Comparison of ENCODE assay signal across 24 cellular contexts in genomic region chr4:159268607-159269006, GRCh38.
DNase-seq lines count a peak whose midpoint lies in the region; ATAC-seq and TF ChIP-seq lines count a peak whose summit lies in the region.
"Had no signal": no experiment of that assay in that cellular context is flagged by ENCODE, and none has a peak within 500 bp of the region (broad histone marks: within the 10 kb centered on the region; RNA-seq: fewer than 3 reads in every experiment).

No MANE protein-coding gene starts in this region.

- no peak overlapping the region for H3K27ac ChIP-seq in right cardiac atrium (ENCODE audit: low read length)
- H3K27ac ChIP-seq in upper lobe of right lung = peak overlapping the region; percentile 55
- H3K27ac ChIP-seq: BLaER1 treated with 17β-estradiol and CSF1 and Interleukin-3, amounts not matched to agents 10 nM and 100 nM; foreskin keratinocyte; neutrophil; RWPE1 had no signal

- TF ChIP-seq CTCF in fibroblast of mammary gland (conservative IDR thresholded peaks at IDR 0.05; ENCODE audit: control insufficient read depth, insufficient read depth, low read depth, low read length) (no peak), upper lobe of right lung (IDR thresholded peaks at IDR 0.05) (no peak)

- H3K4me1 Mint-ChIP-seq in activated naive CD8-positive, alpha-beta T cell treated with anti-CD3 and anti-CD28 coated beads, Interleukin-2, amount 50 U/mL, for 24 hours = peaks cover 7% of the 10 kb centered on the region
- H3K4me1 Mint-ChIP-seq: activated CD8-positive, alpha-beta memory T cell treated with anti-CD3 and anti-CD28 coated beads, Interleukin-2, amount 10 ng/mL, durations not matched to agents 7 days and 5 days had no signal

- H3K36me3 ChIP-seq in upper lobe of right lung = no peaks in the 10 kb centered on the region
- H3K36me3 ChIP-seq: neutrophil, right lobe of liver had no signal

- H3K27me3 Mint-ChIP-seq in activated naive CD8-positive, alpha-beta T cell treated with anti-CD3 and anti-CD28 coated beads, Interleukin-2, amount 50 U/mL, for 24 hours = no peaks in the 10 kb centered on the region
- H3K27me3 Mint-ChIP-seq: activated CD4-positive, alpha-beta T cell treated with anti-CD3 and anti-CD28 coated beads for 36 hours; activated CD8-positive, alpha-beta memory T cell treated with anti-CD3 and anti-CD28 coated beads, Interleukin-2, amount 10 ng/mL, durations not matched to agents 7 days and 5 days had no signal

- ATAC-seq in right cardiac atrium (no peak), Right ventricle myocardium inferior (no peak), upper lobe of right lung (no peak)
- ATAC-seq in activated naive CD8-positive, alpha-beta T cell treated with anti-CD3 and anti-CD28 coated beads, Interleukin-2, amount 50 U/mL, for 24 hours = no peak
- ATAC-seq: activated CD4-positive, alpha-beta T cell treated with anti-CD3 and anti-CD28 coated beads for 36 hours; activated CD8-positive, alpha-beta memory T cell treated with anti-CD3 and anti-CD28 coated beads, Interleukin-2, amount 10 ng/mL, durations not matched to agents 7 days and 5 days; foreskin keratinocyte; mucosa of descending colon had no signal

- no peak overlapping the region for H3K27ac Mint-ChIP-seq in activated naive CD8-positive, alpha-beta T cell treated with anti-CD3 and anti-CD28 coated beads, Interleukin-2, amount 50 U/mL, for 24 hours
- H3K27ac Mint-ChIP-seq: activated CD4-positive, alpha-beta T cell treated with anti-CD3 and anti-CD28 coated beads for 36 hours; activated CD8-positive, alpha-beta memory T cell treated with anti-CD3 and anti-CD28 coated beads, Interleukin-2, amount 10 ng/mL, durations not matched to agents 7 days and 5 days; endodermal cell had no signal

- no peak for DNase-seq in right cardiac atrium
- no peak for DNase-seq in Right ventricle myocardium inferior (ENCODE audit: missing footprints)
- DNase-seq in fibroblast of mammary gland (ENCODE audit: low read depth) = peak; percentile 52
- peak; percentile 76 for DNase-seq in pons (ENCODE audit: low spot score)
- no peak for DNase-seq in upper lobe of right lung
- no peak for DNase-seq in SW 1271 (lab: John Stamatoyannopoulos, UW)
- no peak for DNase-seq in activated naive CD8-positive, alpha-beta T cell treated with anti-CD3 and anti-CD28 coated beads, Interleukin-2, amount 50 U/mL, for 24 hours
- DNase-seq in NCI-H446 (lab: John Stamatoyannopoulos, UW) = no peak
- DNase-seq: activated CD4-positive, alpha-beta T cell treated with anti-CD3 and anti-CD28 coated beads for 36 hours; activated CD8-positive, alpha-beta memory T cell treated with anti-CD3 and anti-CD28 coated beads, Interleukin-2, amount 10 ng/mL, durations not matched to agents 7 days and 5 days; activated effector memory CD4-positive, alpha-beta T cell treated with anti-CD3 and anti-CD28 coated beads, Interleukin-2, amount 50 U/mL, for 16 hours; endodermal cell; foreskin keratinocyte; left cardiac atrium; mucosa of descending colon; NCI-H1105; NCI-H2081 treated with DMSO at 0.1 percent for 48 hours; NCI-H510A; right lobe of liver; stimulated activated CD4-positive, alpha-beta T cell treated with anti-CD3 and anti-CD28 coated beads, Interleukin-1b, Interleukin-23, amount 100 ng/mL, for 48 hours; stimulated activated naive CD4-positive, alpha-beta T cell treated with Interleukin-2 at 50 U/mL for 16 hours had no signal

- intact Hi-C loops in right cardiac atrium (cut with DNase I) (no loop called here), Right ventricle myocardium inferior (cut with DNase I) (no loop called here), upper lobe of right lung (cut with DNase I) (no loop called here)

- H3K36me3 Mint-ChIP-seq in activated naive CD8-positive, alpha-beta T cell treated with anti-CD3 and anti-CD28 coated beads, Interleukin-2, amount 50 U/mL, for 24 hours (ENCODE audit: low read depth) = peaks cover 5% of the 10 kb centered on the region
- H3K36me3 Mint-ChIP-seq: activated CD8-positive, alpha-beta memory T cell treated with anti-CD3 and anti-CD28 coated beads, Interleukin-2, amount 10 ng/mL, durations not matched to agents 7 days and 5 days had no signal

- H3K4me1 ChIP-seq in right cardiac atrium (ENCODE audit: control insufficient read depth, insufficient read depth, low read length) = peaks cover 9% of the 10 kb centered on the region
- H3K4me1 ChIP-seq in upper lobe of right lung = peaks cover 22% of the 10 kb centered on the region

- H3K4me3 ChIP-seq in right cardiac atrium (ENCODE audit: low read length) (peak overlapping the region; percentile 67), fibroblast of mammary gland (ENCODE audit: control insufficient read depth, low read depth, low read length) (no peak overlapping the region), upper lobe of right lung (no peak overlapping the region)
- H3K4me3 ChIP-seq: BLaER1 treated with 17β-estradiol and CSF1 and Interleukin-3, amounts not matched to agents 10 nM and 100 nM; mucosa of descending colon had no signal

- H3K9me3 Mint-ChIP-seq in activated naive CD8-positive, alpha-beta T cell treated with anti-CD3 and anti-CD28 coated beads, Interleukin-2, amount 50 U/mL, for 24 hours = no peaks in the 10 kb centered on the region
- H3K9me3 Mint-ChIP-seq: endodermal cell had no signal

- H3K9me3 ChIP-seq in right cardiac atrium (ENCODE audit: control insufficient read depth, low read length) = no peaks in the 10 kb centered on the region
- H3K9me3 ChIP-seq in upper lobe of right lung = no peaks in the 10 kb centered on the region
- H3K9me3 ChIP-seq: BLaER1 treated with 17β-estradiol and CSF1 and Interleukin-3, amounts not matched to agents 10 nM and 100 nM; mucosa of descending colon; neutrophil; right lobe of liver had no signal

- WGBS in right cardiac atrium = 65% methylated on average over 4 of the region's 4 CpGs

- no peak overlapping the region for H3K4me3 Mint-ChIP-seq in activated naive CD8-positive, alpha-beta T cell treated with anti-CD3 and anti-CD28 coated beads, Interleukin-2, amount 50 U/mL, for 24 hours
- H3K4me3 Mint-ChIP-seq: activated CD4-positive, alpha-beta T cell treated with anti-CD3 and anti-CD28 coated beads for 36 hours; activated CD8-positive, alpha-beta memory T cell treated with anti-CD3 and anti-CD28 coated beads, Interleukin-2, amount 10 ng/mL, durations not matched to agents 7 days and 5 days; endodermal cell had no signal

- no peaks in the 10 kb centered on the region for H3K27me3 ChIP-seq in right cardiac atrium (ENCODE audit: control insufficient read depth, insufficient read depth)
- H3K27me3 ChIP-seq in upper lobe of right lung = no peaks in the 10 kb centered on the region
- H3K27me3 ChIP-seq: BLaER1 treated with 17β-estradiol and CSF1 and Interleukin-3, amounts not matched to agents 10 nM and 100 nM; foreskin keratinocyte; neutrophil; right lobe of liver had no signal

Comparison
In these comparisons a context has a peak if more than half of its experiments do, and no peak if none do; other contexts are left out.
1. DNase-seq: peak in fibroblast of mammary gland (single experiment) and pons (single experiment); none in right cardiac atrium (0 of 3), Right ventricle myocardium inferior (single experiment), upper lobe of right lung (single experiment), SW 1271 (0 of 2), activated naive CD8-positive, alpha-beta T cell treated with anti-CD3 and anti-CD28 coated beads, Interleukin-2, amount 50 U/mL, for 24 hours (single experiment) and NCI-H446 (0 of 2).